ENCODE assay signal across 8 cellular contexts in genomic region chr7:24756989-24757798, GRCh38. TPM values are rescaled to one million over a fixed set of nuclear protein-coding genes. Genes with fewer than 3 reads are reported as not detected.
A peak's percentile ranks its signal among the peaks of the same experiment; 100 is the strongest.
DNase-seq lines count a peak whose midpoint lies in the region; ATAC-seq, FAIRE-seq and TF ChIP-seq lines count a peak whose summit lies in the region.

Gene GSDME (minus strand): TSS chr7:24757464. CDS start chr7:24749774, 7,690 bp downstream.

- H3K4me3 ChIP-seq in neural cell (ENCODE audit: low read length) (peak within 1 kb of the TSS; percentile 79), vagina (peak within 1 kb of the TSS; percentile 62 to 84)

- peak within 1 kb of the TSS; percentile 45 for H3K4me2 ChIP-seq in neural cell (ENCODE audit: low read length)

- peaks cover 68% of the 10 kb centered on the region for H3K27me3 Mint-ChIP-seq in activated naive CD4-positive, alpha-beta T cell treated with anti-CD3 and anti-CD28 coated beads, Interleukin-2, amount 10 ng/mL, durations not matched to agents 7 days and 5 days

- H3K36me3 ChIP-seq in neural cell (ENCODE audit: insufficient read depth, low read length) (no peaks in the 10 kb centered on the region), vagina (no peaks in the 10 kb centered on the region)

- peak within 1 kb of the TSS; percentile 86 for H2AFZ ChIP-seq in neural cell (ENCODE audit: low read depth, low read length)

- H3K9me3 ChIP-seq in neural cell (ENCODE audit: low read length) (no peaks in the 10 kb centered on the region), vagina (no peaks in the 10 kb centered on the region)

- peak within 1 kb of the TSS; percentile 85 for H3K9ac ChIP-seq in neural cell (ENCODE audit: low read length)

- peak; percentile 71 for DNase-seq in activated effector memory CD4-positive, alpha-beta T cell treated with anti-CD3 and anti-CD28 coated beads, Interleukin-2, amount 50 U/mL, for 16 hours
- no peak for DNase-seq in activated effector memory CD4-positive, alpha-beta T cell treated with Interleukin-2 at 50 U/mL for 16 hours
- DNase-seq in NCI-H510A treated with DMSO at 0.1 percent for 48 hours (lab: John Stamatoyannopoulos, UW) (peak; percentile 29), frontal cortex (ENCODE audit: low spot score in 2 of 2) (peak; percentile 60 to 69), vagina (ENCODE audit: extremely low spot score in 2 of 2) (no peak)
- DNase-seq in activated naive CD4-positive, alpha-beta T cell treated with anti-CD3 and anti-CD28 coated beads, Interleukin-2, amount 10 ng/mL, durations not matched to agents 7 days and 5 days, result peak; percentile 55

- CTCF ChIA-PET in activated naive CD4-positive, alpha-beta T cell treated with anti-CD3 and anti-CD28 coated beads, Interleukin-2, amount 10 ng/mL, durations not matched to agents 7 days and 5 days (lab: Charles Lee), result interaction anchor here (1.1 kb wide), 1 partner anchor 222 kb away, joined by 3 read pairs; the partner anchor contains the start of gene OSBPL3

- no peaks in the 10 kb centered on the region for H3K9me2 ChIP-seq in neural cell (ENCODE audit: insufficient read depth, low read length)

- no peak for TF ChIP-seq EP300 in neural cell (conservative IDR thresholded peaks at IDR 0.05; ENCODE audit: poor library complexity, severe bottlenecking)

- intact Hi-C loops in vagina (cut with DNase I), result no loop called here

- no peaks in the 10 kb centered on the region for H3K27me3 ChIP-seq in neural cell (ENCODE audit: insufficient read depth, low read depth, low read length)
- no peaks in the 10 kb centered on the region for H3K27me3 ChIP-seq in vagina

- H3K9me3 Mint-ChIP-seq in activated naive CD4-positive, alpha-beta T cell treated with anti-CD3 and anti-CD28 coated beads, Interleukin-2, amount 10 ng/mL, durations not matched to agents 7 days and 5 days, result no peaks in the 10 kb centered on the region

- H3K79me2 ChIP-seq in neural cell (replicated peaks; ENCODE audit: insufficient read depth, low read length), result no peaks in the 10 kb centered on the region

- no peak for FAIRE-seq in frontal cortex (lab: Jason Lieb, UNC)

- H3K4me1 Mint-ChIP-seq in activated naive CD4-positive, alpha-beta T cell treated with anti-CD3 and anti-CD28 coated beads, Interleukin-2, amount 10 ng/mL, durations not matched to agents 7 days and 5 days, result peaks cover 26% of the 10 kb centered on the region

- H3K27ac ChIP-seq in neural cell (ENCODE audit: low read length), result peak within 1 kb of the TSS; percentile 71
- H3K27ac ChIP-seq in vagina, result peak within 1 kb of the TSS; percentile 90

- peak; percentile 63 for ATAC-seq in HG02678 (IDR thresholded peaks at IDR 0.05; ENCODE audit: unreplicated experiment)

- H3F3A ChIP-seq in neural cell (ENCODE audit: insufficient read depth, low read length, poor library complexity, severe bottlenecking), result no peaks in the 10 kb centered on the region

- H4K20me1 ChIP-seq in neural cell (ENCODE audit: insufficient read depth), result no peaks in the 10 kb centered on the region

- peaks cover 32% of the 10 kb centered on the region for H3K4me1 ChIP-seq in vagina

- TF ChIP-seq RAD21 in neural cell (conservative IDR thresholded peaks at IDR 0.05), result no peak

- no peaks in the 10 kb centered on the region for H3K36me3 Mint-ChIP-seq in activated naive CD4-positive, alpha-beta T cell treated with anti-CD3 and anti-CD28 coated beads, Interleukin-2, amount 10 ng/mL, durations not matched to agents 7 days and 5 days

- no peak within 1 kb of the TSS for H3K27ac Mint-ChIP-seq in activated naive CD4-positive, alpha-beta T cell treated with anti-CD3 and anti-CD28 coated beads, Interleukin-2, amount 10 ng/mL, durations not matched to agents 7 days and 5 days

- no peak for TF ChIP-seq POLR2A in vagina (IDR thresholded peaks at IDR 0.05)

- no peak for TF ChIP-seq CTCF in neural cell (IDR thresholded peaks at IDR 0.05; ENCODE audit: poor library complexity, severe bottlenecking)
- TF ChIP-seq CTCF in vagina (IDR thresholded peaks at IDR 0.05), result no peak

- H3K4me3 Mint-ChIP-seq in activated naive CD4-positive, alpha-beta T cell treated with anti-CD3 and anti-CD28 coated beads, Interleukin-2, amount 10 ng/mL, durations not matched to agents 7 days and 5 days, result peak within 1 kb of the TSS; percentile 86

TF ChIP-seq in neural cell, 6 proteins besides CTCF, POLR2A, EP300 and RAD21:
- TF ChIP-seq MXI1 (conservative IDR thresholded peaks at IDR 0.05; ENCODE audit: poor library complexity, severe bottlenecking), result peak; percentile 17
- TF ChIP-seq POLR2AphosphoS5 (IDR thresholded peaks at IDR 0.05), result peak; percentile 39
- peak; percentile 48 for TF ChIP-seq TAF1 (IDR thresholded peaks at IDR 0.05; ENCODE audit: low read depth)
- peak; percentile 20 for TF ChIP-seq SMC3 (conservative IDR thresholded peaks at IDR 0.05; ENCODE audit: poor library complexity)
- TF ChIP-seq REST (IDR thresholded peaks at IDR 0.05; ENCODE audit: borderline replicate concordance), result no peak
- no peak for TF ChIP-seq EZH2 (IDR thresholded peaks at IDR 0.05; ENCODE audit: borderline replicate concordance, insufficient read depth, low read length, poor library complexity, severe bottlenecking)

RNA-seq across cellular contexts. Expression of gene GSDME, which starts in this region (rescaled TPM):
- total RNA-seq in frontal cortex, result 39.5 TPM
- 42.9 and 47.4 TPM in 2 replicates for polyA plus RNA-seq in neural cell
- 38.2 and 39.0 TPM in 2 replicates for polyA minus RNA-seq in neural cell
- total RNA-seq in vagina, result 11.0 TPM

Comparison
In these comparisons a context has a peak if more than half of its experiments do, and no peak if none do; other contexts are left out.
1. DNase-seq: peak in activated effector memory CD4-positive, alpha-beta T cell treated with anti-CD3 and anti-CD28 coated beads, Interleukin-2, amount 50 U/mL, for 16 hours (single experiment), NCI-H510A treated with DMSO at 0.1 percent for 48 hours (single experiment), activated naive CD4-positive, alpha-beta T cell treated with anti-CD3 and anti-CD28 coated beads, Interleukin-2, amount 10 ng/mL, durations not matched to agents 7 days and 5 days (single experiment) and frontal cortex (2 of 2); none in activated effector memory CD4-positive, alpha-beta T cell treated with Interleukin-2 at 50 U/mL for 16 hours (single experiment) and vagina (0 of 2).